5 cellular contexts compared by ENCODE assay signal in the genomic region with DNA sequence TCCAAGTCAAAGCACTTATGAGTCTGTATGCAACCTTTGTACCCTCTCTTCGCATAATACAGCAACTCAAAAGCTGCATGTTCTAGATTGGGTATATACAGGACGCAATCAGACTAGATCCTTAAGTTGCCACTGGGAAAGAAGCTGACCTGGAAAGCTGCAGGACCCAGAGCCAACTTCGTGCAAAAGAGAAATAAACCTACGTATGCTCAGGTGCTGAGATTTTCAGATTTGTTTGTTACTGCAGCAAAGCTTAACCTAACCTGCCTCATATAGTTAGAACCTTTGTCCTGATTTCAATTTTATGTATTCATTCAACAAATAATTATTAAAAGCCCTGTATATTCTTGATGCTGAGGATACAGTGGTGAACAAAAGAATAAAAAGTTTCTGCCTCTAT.
"Had no signal": no experiment of that assay in that cellular context is flagged by ENCODE, and none has a peak within 500 bp of the region (broad histone marks: within the 10 kb centered on the region; RNA-seq: fewer than 3 reads in every experiment).

No MANE protein-coding gene starts in this region.

- DNase-seq: KBM-7, KG1 had no signal

- FAIRE-seq: HTR-8/SVneo had no signal

- H3K36me3 Mint-ChIP-seq: IgD-negative memory B cell had no signal

- H3K27ac ChIP-seq: HL-60 had no signal

- H3K4me1 Mint-ChIP-seq: IgD-negative memory B cell had no signal

- H3K27ac Mint-ChIP-seq: IgD-negative memory B cell had no signal

- H3K4me3 Mint-ChIP-seq: IgD-negative memory B cell had no signal
